In the genomic region with DNA sequence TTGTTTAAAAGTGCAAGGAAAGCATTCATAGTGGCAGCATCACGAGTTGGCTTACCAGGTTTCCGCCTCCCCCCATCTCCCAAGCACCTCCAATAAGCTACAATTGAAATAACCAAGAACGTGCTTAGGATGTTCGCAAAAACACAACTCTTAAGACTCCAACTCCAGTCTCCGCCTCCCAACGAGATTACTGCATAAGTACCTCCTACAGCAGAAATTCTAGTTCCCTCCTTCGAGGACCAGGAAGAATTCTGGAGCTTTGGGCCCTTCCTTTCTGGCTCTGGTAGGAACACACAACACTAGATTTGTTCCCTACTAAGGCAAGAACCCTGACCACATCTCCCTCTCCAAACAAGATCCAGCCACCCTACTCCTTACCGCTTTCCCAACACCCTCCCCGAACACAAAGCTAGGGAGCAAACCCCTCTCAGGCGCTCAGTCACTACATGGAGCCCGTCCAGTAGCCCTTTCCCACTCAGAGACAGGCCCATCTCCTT, we compare ENCODE assay signal across 9 cellular contexts. TPM values are rescaled to one million over a fixed set of nuclear protein-coding genes. Genes with fewer than 3 reads are reported as not detected.
DNase-seq lines count a peak whose midpoint lies in the region; ATAC-seq, FAIRE-seq and TF ChIP-seq lines count a peak whose summit lies in the region.
"Had no signal": no experiment of that assay in that cellular context is flagged by ENCODE, and none has a peak within 500 bp of the region (broad histone marks: within the 10 kb centered on the region; RNA-seq: fewer than 3 reads in every experiment).

No MANE protein-coding gene starts in this region.

- H3K4me3 Mint-ChIP-seq in nephron progenitor cell: peak overlapping the region; percentile 95

- H3K9me3 ChIP-seq in fibroblast of lung (ENCODE audit: control insufficient read depth, insufficient read depth, low read depth, low read length): no peaks in the 10 kb centered on the region

- H3K9me3 Mint-ChIP-seq in nephron progenitor cell: no peaks in the 10 kb centered on the region

- no peaks in the 10 kb centered on the region for H3K27me3 ChIP-seq in fibroblast of lung (ENCODE audit: control insufficient read depth, insufficient read depth, low read length)

- no peaks in the 10 kb centered on the region for H3K27me3 Mint-ChIP-seq in nephron progenitor cell (ENCODE audit: low read depth, poor library complexity)

- peak overlapping the region; percentile 92 for H3K27ac ChIP-seq in fibroblast of lung (ENCODE audit: insufficient read depth, low read length)

- H3K4me2 ChIP-seq in fibroblast of lung (ENCODE audit: extremely low read depth, insufficient read depth, low read length): peak overlapping the region; percentile 99

- H2AFZ ChIP-seq in fibroblast of lung (ENCODE audit: low read length): peak overlapping the region; percentile 36

- H4K20me1 ChIP-seq in fibroblast of lung (ENCODE audit: control insufficient read depth, extremely low read depth, insufficient read depth, low read length): peaks cover 2% of the 10 kb centered on the region

- H3K9ac ChIP-seq in fibroblast of lung (ENCODE audit: insufficient read depth, low read length): peak overlapping the region; percentile 98

- ATAC-seq in HG02623 (IDR thresholded peaks at IDR 0.05; ENCODE audit: unreplicated experiment): no peak

- peaks cover 63% of the 10 kb centered on the region for H3K4me1 Mint-ChIP-seq in nephron progenitor cell

- peaks cover 22% of the 10 kb centered on the region for H3K4me1 ChIP-seq in fibroblast of lung (ENCODE audit: control insufficient read depth, extremely low read depth, insufficient read depth, low read length)

- no peak for TF ChIP-seq CTCF in fibroblast of lung (conservative IDR thresholded peaks at IDR 0.05 in 1 of 2, IDR thresholded peaks at IDR 0.05 in 1 of 2; ENCODE audit: low read depth in 1 of 2, low read length in 2 of 2)
- no peak for TF ChIP-seq CTCF in nephron progenitor cell (IDR thresholded peaks at IDR 0.05)

- TF ChIP-seq POLR2A in GM12892 (IDR thresholded peaks at IDR 0.05; ENCODE audit: low read depth, low read length): no peak

- peaks cover 10% of the 10 kb centered on the region for H3K36me3 Mint-ChIP-seq in nephron progenitor cell (ENCODE audit: low read depth)

- H3K79me2 ChIP-seq in fibroblast of lung (ENCODE audit: control insufficient read depth, insufficient read depth, low read length): peaks cover 52% of the 10 kb centered on the region

- peak; percentile 5 for FAIRE-seq in GM12892 (lab: Jason Lieb, UNC)
- FAIRE-seq: islet of Langerhans had no signal

- H3K27ac Mint-ChIP-seq in nephron progenitor cell: peak overlapping the region; percentile 99

- H3K36me3 ChIP-seq in fibroblast of lung (ENCODE audit: control insufficient read depth, insufficient read depth, low read length): no peaks in the 10 kb centered on the region

- DNase-seq in GM12892 (ENCODE audit: insufficient read length): no peak
- DNase-seq in NCI-H345 (lab: John Stamatoyannopoulos, UW): peak; percentile 57
- DNase-seq in activated T-cell treated with anti-CD3 and anti-CD28 coated beads for 48 hours (ENCODE audit: low read depth): peak; percentile 14
- DNase-seq in fibroblast of lung (ENCODE audit: low read depth in 2 of 2): peak; percentile 86 to 92
- peak; percentile 16 for DNase-seq in nephron progenitor cell
- no peak for DNase-seq in effector CD8-positive, alpha-beta T cell (lab: John Stamatoyannopoulos, UW)
- DNase-seq in NCI-H187 treated with DMSO at 0.1 percent for 48 hours (lab: John Stamatoyannopoulos, UW): no peak

- peak overlapping the region; percentile 61 to 94 (median 90) for H3K4me3 ChIP-seq in fibroblast of lung (replicated peaks in 1 of 4; ENCODE audit: control extremely low read depth in 1 of 4, insufficient read depth in 1 of 4, low read depth in 3 of 4, low read length in 4 of 4)

RNA-seq across cellular contexts. Expression of gene ADAM17, which starts 0.7 kb away (rescaled TPM):
- 10.7 TPM for polyA plus RNA-seq in GM12892 (2012; ENCODE audit: missing spikeins)
- total RNA-seq in fibroblast of lung: 49.1 and 69.9 TPM in 2 replicates
- 11.4 and 12.3 TPM in 2 replicates for polyA plus RNA-seq in fibroblast of lung
- 13.9 and 14.5 TPM in 2 replicates for polyA plus RNA-seq in fibroblast of lung (2012)
- 3.7 and 7.1 TPM in 2 replicates for polyA minus RNA-seq in fibroblast of lung (ENCODE audit: low replicate concordance)

Comparison
In these comparisons a context has a peak if more than half of its experiments do, and no peak if none do; other contexts are left out.
1. DNase-seq: peak in NCI-H345 (single experiment), activated T-cell treated with anti-CD3 and anti-CD28 coated beads for 48 hours (single experiment), fibroblast of lung (2 of 2) and nephron progenitor cell (single experiment); none in GM12892 (single experiment), effector CD8-positive, alpha-beta T cell (single experiment) and NCI-H187 treated with DMSO at 0.1 percent for 48 hours (single experiment).